Comparison of ENCODE assay signal across 11 cellular contexts in the genomic region with DNA sequence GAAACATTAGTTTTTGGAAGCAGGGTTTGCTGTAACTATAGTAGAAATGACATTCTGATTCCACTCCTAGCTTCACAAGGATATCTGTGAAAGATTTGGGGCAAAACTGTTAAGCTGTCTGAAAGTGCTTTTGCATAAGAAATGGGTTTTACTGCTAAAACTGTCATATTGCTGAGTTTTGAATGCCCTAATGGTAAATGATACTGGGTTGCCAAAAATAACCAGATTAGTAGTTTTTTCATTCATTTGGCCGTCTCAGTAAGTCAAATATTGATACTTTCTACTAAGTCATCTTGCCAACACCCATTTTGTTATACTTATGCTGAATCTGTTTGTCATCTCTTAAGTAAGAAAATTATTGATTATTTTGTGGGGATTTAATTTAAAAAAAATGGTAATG. TPM values are rescaled to one million over a fixed set of nuclear protein-coding genes. Genes with fewer than 3 reads are reported as not detected.
DNase-seq lines count a peak whose midpoint lies in the region; ATAC-seq and TF ChIP-seq lines count a peak whose summit lies in the region.
"Had no signal": no experiment of that assay in that cellular context is flagged by ENCODE, and none has a peak within 500 bp of the region (broad histone marks: within the 10 kb centered on the region; RNA-seq: fewer than 3 reads in every experiment).

No MANE protein-coding gene starts in this region.

- H3K4me3 ChIP-seq in DND-41 (ENCODE audit: low read depth in 1 of 2, low read length in 2 of 2) (no peak overlapping the region), colonic mucosa (no peak overlapping the region)

- H3K27me3 ChIP-seq in DND-41 (ENCODE audit: insufficient read depth, low read length, poor library complexity) (no peaks in the 10 kb centered on the region), colonic mucosa (no peaks in the 10 kb centered on the region)

- H3K9ac ChIP-seq in DND-41 (ENCODE audit: low read depth, low read length) (peak overlapping the region; percentile 58), colonic mucosa (ENCODE audit: low read depth in 2 of 2, low read length in 2 of 2) (no peak overlapping the region)

- H3K9me3 ChIP-seq in DND-41 (ENCODE audit: insufficient read depth, low read length, severe bottlenecking) (peaks cover under 1% of the 10 kb centered on the region), colonic mucosa (no peaks in the 10 kb centered on the region)

- H2AFZ ChIP-seq in DND-41 (ENCODE audit: low read depth, low read length): peak overlapping the region; percentile 69

- H3K27ac ChIP-seq in DND-41 (ENCODE audit: low read length) (peak overlapping the region; percentile 84), colonic mucosa (peak overlapping the region; percentile 38)

- H3K79me2 ChIP-seq in DND-41 (ENCODE audit: insufficient read depth, low read length): peaks cover 45% of the 10 kb centered on the region

- intact Hi-C loops in colonic mucosa (cut with DNase I): no loop called here
- intact Hi-C loops in posterior cingulate gyrus (cut with DNase I): no loop called here
- intact Hi-C loops in left cardiac atrium (cut with DNase I): no loop called here

- H3K4me1 ChIP-seq in DND-41 (ENCODE audit: insufficient read depth, low read length): peaks cover 45% of the 10 kb centered on the region
- H3K4me1 ChIP-seq in colonic mucosa: no peaks in the 10 kb centered on the region

- H4K20me1 ChIP-seq in DND-41 (ENCODE audit: insufficient read depth, low read length): no peaks in the 10 kb centered on the region

- H3K4me2 ChIP-seq in DND-41 (ENCODE audit: insufficient read depth, low read length): peak overlapping the region; percentile 62

- no peak for TF ChIP-seq CTCF in DND-41 (IDR thresholded peaks at IDR 0.05; ENCODE audit: borderline replicate concordance, extremely low read depth, low read length, poor library complexity, severe bottlenecking)
- TF ChIP-seq CTCF in colonic mucosa (IDR thresholded peaks at IDR 0.05): no peak

- DNase-seq in DND-41: no peak
- DNase-seq in colonic mucosa: no peak
- DNase-seq in SHP77 (lab: John Stamatoyannopoulos, UW): no peak
- DNase-seq in superior temporal gyrus (ENCODE audit: extremely low spot score): no peak
- DNase-seq in posterior cingulate gyrus: no peak
- no peak for DNase-seq in left cardiac atrium
- DNase-seq: activated CD4-positive, CD25-positive, alpha-beta regulatory T cell treated with anti-CD3 and anti-CD28 coated beads, Interleukin-2, amount 50 U/mL, for 72 hours; cortex of kidney; NCI-H446 had no signal

- ATAC-seq in DND-41 (ENCODE audit: insufficient read depth, low read depth) (no peak), GM19452 (IDR thresholded peaks at IDR 0.05; ENCODE audit: unreplicated experiment) (peak; percentile 7), HG03432 (IDR thresholded peaks at IDR 0.05; ENCODE audit: unreplicated experiment) (peak; percentile 31), left cardiac atrium (no peak)

- H3K36me3 ChIP-seq in DND-41 (ENCODE audit: insufficient read depth, low read length) (no peaks in the 10 kb centered on the region), colonic mucosa (no peaks in the 10 kb centered on the region)

RNA-seq across cellular contexts. Expression of a gene that starts 0.4 kb away (rescaled TPM):
- total RNA-seq in colonic mucosa: 10 to 100 TPM; 11.2 to 18.7 TPM
- 10 to 100 TPM; 11.0 to 24.2 TPM for total RNA-seq in left cardiac atrium

Comparison
In these comparisons a context has a peak if more than half of its experiments do, and no peak if none do; other contexts are left out.
1. ATAC-seq: peak in GM19452 (single experiment) and HG03432 (single experiment); none in DND-41 (single experiment) and left cardiac atrium (0 of 2).